Comparison of ENCODE assay signal across 25 cellular contexts in the genomic region with DNA sequence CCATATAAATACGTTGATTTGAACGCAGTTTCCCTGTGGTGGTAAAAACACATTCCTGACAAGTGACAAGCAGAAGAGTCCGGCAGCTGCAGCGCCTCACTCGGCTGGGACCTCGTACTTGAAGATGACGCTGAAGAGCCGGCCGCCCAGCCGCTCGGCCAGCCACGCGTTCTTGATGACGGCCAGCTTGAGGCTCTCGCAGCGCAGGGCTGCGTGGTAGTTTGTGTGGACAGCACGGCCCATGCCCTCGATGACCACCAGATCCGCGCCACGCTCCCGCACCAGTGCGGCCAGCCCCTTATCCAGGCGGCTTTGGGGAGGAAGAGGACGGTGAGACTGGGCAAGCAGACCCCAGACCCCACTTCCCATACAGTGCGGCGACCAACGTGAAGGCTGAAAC. TPM values are rescaled to one million over a fixed set of nuclear protein-coding genes. Genes with fewer than 3 reads are reported as not detected.
DNase-seq lines count a peak whose midpoint lies in the region; ATAC-seq, FAIRE-seq and TF ChIP-seq lines count a peak whose summit lies in the region.
"Had no signal": no experiment of that assay in that cellular context is flagged by ENCODE, and none has a peak within 500 bp of the region (broad histone marks: within the 10 kb centered on the region; RNA-seq: fewer than 3 reads in every experiment).

No MANE protein-coding gene starts in this region.

- no peak overlapping the region for H3K18ac ChIP-seq in IMR-90 (ENCODE audit: low read depth, low read length)
- H3K18ac ChIP-seq in H1 (ENCODE audit: extremely low read depth, low read length): no peak overlapping the region
- no peak overlapping the region for H3K18ac ChIP-seq in neuronal stem cell (ENCODE audit: low read length)

- no peak overlapping the region for H3K4ac ChIP-seq in IMR-90 (ENCODE audit: low read depth, low read length)
- no peak overlapping the region for H3K4ac ChIP-seq in H1 (replicated peaks; ENCODE audit: insufficient read length, low read depth, low read length)
- H3K4ac ChIP-seq in neuronal stem cell (ENCODE audit: low read length): no peak overlapping the region

- H3K27ac ChIP-seq in IMR-90 (ENCODE audit: insufficient read depth, low read length) (no peak overlapping the region), H1 (ENCODE audit: low read depth, low read length) (no peak overlapping the region), neuronal stem cell (replicated peaks; ENCODE audit: low read length) (no peak overlapping the region), GM23248 (no peak overlapping the region)
- H3K27ac ChIP-seq: BLaER1 had no signal

- H3K14ac ChIP-seq in IMR-90 (replicated peaks; ENCODE audit: low read depth, low read length) (no peak overlapping the region), H1 (ENCODE audit: insufficient read length) (no peak overlapping the region), neuronal stem cell (ENCODE audit: low read length) (no peak overlapping the region)

- CTCF ChIA-PET in IMR-90 (lab: Yijun Ruan, JAX): no interaction called here
- CTCF ChIA-PET in H1 (lab: Charles Lee; ENCODE audit: partially characterized antibody): no interaction called here

- no peaks in the 10 kb centered on the region for H3K9me2 ChIP-seq in GM23248 (ENCODE audit: insufficient read depth)

- H3K56ac ChIP-seq in IMR-90 (ENCODE audit: extremely low read depth, insufficient read depth, low read length) (no peak overlapping the region), H1 (replicated peaks; ENCODE audit: insufficient read length, low read depth, low read length) (no peak overlapping the region)

- no peaks in the 10 kb centered on the region for H3K9me1 ChIP-seq in IMR-90 (ENCODE audit: insufficient read depth, low read length)

- no peak overlapping the region for H4K5ac ChIP-seq in IMR-90 (ENCODE audit: low read depth, low read length)
- no peak overlapping the region for H4K5ac ChIP-seq in H1 (ENCODE audit: insufficient read length, low read depth, low read length)

- dilution Hi-C loops in IMR-90 (cut with HindIII; ENCODE audit: low sequenced_read_pairs, unreplicated experiment): no loop called here

- BruUV-seq in IMR-90 (replicated peaks; lab: Mats Ljungman, UMichigan): no TSS peak

- no peak overlapping the region for H2BK20ac ChIP-seq in IMR-90 (ENCODE audit: low read depth, low read length)
- H2BK20ac ChIP-seq in H1 (ENCODE audit: low read length): no peak overlapping the region

- in situ Hi-C loops in IMR-90 (cut with MboI; ENCODE audit: low sequenced_read_pairs): no loop called here
- in situ Hi-C loops in GM23248 (cut with MboI): loop anchor here (25.0 kb wide), 1 partner anchor 321 kb away; the partner anchor contains the start of gene FAAP20

- H4K91ac ChIP-seq in IMR-90 (ENCODE audit: insufficient read depth, low read depth, low read length) (no peak overlapping the region), H1 (replicated peaks; ENCODE audit: insufficient read length, low read length) (no peak overlapping the region), neuronal stem cell (ENCODE audit: low read depth, low read length, poor library complexity) (no peak overlapping the region)

- no peak overlapping the region for H2AFZ ChIP-seq in IMR-90 (replicated peaks; ENCODE audit: low read length, poor library complexity)
- no peak overlapping the region for H2AFZ ChIP-seq in H1 (ENCODE audit: low read length)
- H2AFZ ChIP-seq in neuronal stem cell (ENCODE audit: low read length): no peak overlapping the region
- no peak overlapping the region for H2AFZ ChIP-seq in GM23248

- POLR2A ChIA-PET in IMR-90 (lab: Charles Lee; ENCODE audit: unreplicated experiment) (no interaction called here), H1 (lab: Charles Lee; ENCODE audit: partially characterized antibody) (interaction anchor here (1.0 kb wide), 1 partner anchor 13 kb away, joined by 4 read pairs; no protein-coding TSS in a partner anchor)

- DNase-seq in IMR-90 (peak; percentile 58), H1 (ENCODE audit: low read depth in 1 of 2, low spot score in 2 of 2) (no peak), neuronal stem cell (ENCODE audit: low spot score) (no peak), kidney glomerular epithelial cell (lab: John Stamatoyannopoulos, UW) (no peak), GM23248 (no peak), DMS153 (lab: John Stamatoyannopoulos, UW) (no peak)
- DNase-seq: 8988T; ACHN; BE2C; C1 segment of cervical spinal cord; CD4-positive, alpha-beta memory T cell; CD4-positive, CD25-positive, alpha-beta regulatory T cell; CD8-positive, alpha-beta memory T cell; COR-L47; DMS 273 treated with DMSO at 0.1 percent for 48 hours; DMS79 treated with DMSO at 0.1 percent for 48 hours; GF-D8 had no signal

- H3K4me1 ChIP-seq in IMR-90 (ENCODE audit: control insufficient read depth, insufficient read depth, low read length): peaks cover 2% of the 10 kb centered on the region; the same call in 1 of the 2 replicates
- no peaks in the 10 kb centered on the region; a peak in 1 of 7 replicates for H3K4me1 ChIP-seq in H1 (replicated peaks in 1 of 4; ENCODE audit: control insufficient read depth in 3 of 4, insufficient read depth in 4 of 4, low read length in 3 of 4)
- no peaks in the 10 kb centered on the region for H3K4me1 ChIP-seq in neuronal stem cell (ENCODE audit: control insufficient read depth in 2 of 2, insufficient read depth in 1 of 2, low read depth in 1 of 2, low read length in 2 of 2)
- no peaks in the 10 kb centered on the region for H3K4me1 ChIP-seq in GM23248 (ENCODE audit: insufficient read depth)
- H3K4me1 ChIP-seq: BE2C had no signal

- no peak overlapping the region for H2BK15ac ChIP-seq in IMR-90 (ENCODE audit: low read depth, low read length)
- H2BK15ac ChIP-seq in H1 (ENCODE audit: low read length): no peak overlapping the region
- H2BK15ac ChIP-seq in neuronal stem cell (ENCODE audit: low read length): no peak overlapping the region

- H3K9me3 ChIP-seq in IMR-90 (ENCODE audit: control insufficient read depth, insufficient read depth, low read length) (no peaks in the 10 kb centered on the region), H1 (ENCODE audit: insufficient read depth in 2 of 2, low read depth in 1 of 2, low read length in 1 of 2) (no peaks in the 10 kb centered on the region), neuronal stem cell (replicated peaks in 1 of 2; ENCODE audit: control insufficient read depth in 2 of 2, insufficient read depth in 1 of 2, low read depth in 1 of 2, low read length in 2 of 2) (no peaks in the 10 kb centered on the region), GM23248 (ENCODE audit: low read depth) (no peaks in the 10 kb centered on the region)
- H3K9me3 ChIP-seq: BE2C, BLaER1 had no signal

- peaks cover 0 to 6% of the 10 kb centered on the region in 2 experiments; a peak in 1 of 4 replicates for H3K79me1 ChIP-seq in IMR-90 (ENCODE audit: low read depth in 1 of 2, low read length in 2 of 2)
- H3K79me1 ChIP-seq in H1 (ENCODE audit: low read depth, low read length): no peaks in the 10 kb centered on the region; the same call in 1 of the 2 replicates
- H3K79me1 ChIP-seq in neuronal stem cell (ENCODE audit: low read depth, low read length): peaks cover 7% of the 10 kb centered on the region

- H3K4me2 ChIP-seq in IMR-90 (ENCODE audit: low read depth, low read length) (no peak overlapping the region), H1 (ENCODE audit: insufficient read depth in 1 of 2, low read depth in 2 of 2, low read length in 2 of 2) (no peak overlapping the region), neuronal stem cell (ENCODE audit: insufficient read depth, low read length, poor library complexity, severe bottlenecking) (no peak overlapping the region), GM23248 (ENCODE audit: unreplicated experiment) (no peak overlapping the region)
- H3K4me2 ChIP-seq: BLaER1 had no signal

- H2AK5ac ChIP-seq in IMR-90 (ENCODE audit: low read depth, low read length): no peak overlapping the region
- no peak overlapping the region for H2AK5ac ChIP-seq in H1 (ENCODE audit: low read depth, low read length)
- no peak overlapping the region for H2AK5ac ChIP-seq in neuronal stem cell (ENCODE audit: low read depth, low read length)

- TF ChIP-seq POLR2A in IMR-90 (IDR thresholded peaks at IDR 0.05; ENCODE audit: low read depth, low read length): no peak
- TF ChIP-seq POLR2A in H1 (IDR thresholded peaks at IDR 0.05; ENCODE audit: control extremely low read depth in 1 of 2, low read depth in 2 of 2, low read length in 2 of 2): no peak

- TF ChIP-seq CTCF in IMR-90 (conservative IDR thresholded peaks at IDR 0.05; ENCODE audit: low read depth, low read length): no peak
- TF ChIP-seq CTCF in H1 (IDR thresholded peaks at IDR 0.05; ENCODE audit: control extremely low read depth in 1 of 3, insufficient read depth in 1 of 3, low read depth in 1 of 3, low read length in 3 of 3): no peak

- H3K23ac ChIP-seq in IMR-90 (ENCODE audit: low read depth, low read length) (no peak overlapping the region), H1 (ENCODE audit: insufficient read length) (no peak overlapping the region), neuronal stem cell (ENCODE audit: low read depth, low read length, poor library complexity) (peak overlapping the region; percentile 55)

- FAIRE-seq in H1 (lab: Jason Lieb, UNC): no peak
- FAIRE-seq: A204.1, G401.6, GM12891, GM19239 had no signal

- H2BK12ac ChIP-seq in H1 (ENCODE audit: low read depth, low read length): no peak overlapping the region
- H2BK12ac ChIP-seq in neuronal stem cell (ENCODE audit: low read length): no peak overlapping the region

- H3K79me2 ChIP-seq in H1 (ENCODE audit: control insufficient read depth in 1 of 2, insufficient read depth in 2 of 2, low read length in 2 of 2) (no peaks in the 10 kb centered on the region), GM23248 (ENCODE audit: insufficient read depth) (no peaks in the 10 kb centered on the region)

- H2AK9ac ChIP-seq in IMR-90 (replicated peaks; ENCODE audit: low read depth, low read length, poor library complexity): no peak overlapping the region

- no peak overlapping the region for H4K8ac ChIP-seq in IMR-90 (ENCODE audit: low read depth in 2 of 2, low read length in 2 of 2)
- no peak overlapping the region for H4K8ac ChIP-seq in H1 (ENCODE audit: extremely low read depth, insufficient read depth, low read length)
- no peak overlapping the region for H4K8ac ChIP-seq in neuronal stem cell (ENCODE audit: low read depth, low read length)

- H3K27me3 ChIP-seq in IMR-90 (ENCODE audit: control insufficient read depth, insufficient read depth, low read length): peaks cover 9% of the 10 kb centered on the region; the same call in 1 of the 2 replicates
- no peaks in the 10 kb centered on the region for H3K27me3 ChIP-seq in H1 (replicated peaks in 1 of 4; ENCODE audit: control insufficient read depth in 3 of 4, extremely low read depth in 1 of 4, insufficient read depth in 3 of 4, low read length in 3 of 4)
- no peaks in the 10 kb centered on the region for H3K27me3 ChIP-seq in neuronal stem cell (ENCODE audit: control insufficient read depth in 3 of 3, insufficient read depth in 3 of 3, low read depth in 1 of 3, low read length in 3 of 3)
- H3K27me3 ChIP-seq in GM23248 (replicated peaks; ENCODE audit: insufficient read depth): peaks cover 9% of the 10 kb centered on the region
- H3K27me3 ChIP-seq: BE2C, BLaER1 had no signal

- H3K23me2 ChIP-seq in H1 (ENCODE audit: low read depth, low read length): no peaks in the 10 kb centered on the region

- ATAC-seq in IMR-90 (ENCODE audit: low read depth): no peak

- TF ChIP-seq EP300 in H1 (IDR thresholded peaks at IDR 0.05; ENCODE audit: borderline replicate concordance in 1 of 2, low read depth in 2 of 2, low read length in 2 of 2): no peak

- no peak overlapping the region for H2BK5ac ChIP-seq in IMR-90 (ENCODE audit: low read depth, low read length, poor library complexity, severe bottlenecking)
- H2BK5ac ChIP-seq in H1 (ENCODE audit: low read depth, low read length): no peak overlapping the region; the same call in 1 of the 2 replicates
- H2BK5ac ChIP-seq in neuronal stem cell (ENCODE audit: low read length): no peak overlapping the region

- H4K20me1 ChIP-seq in IMR-90 (ENCODE audit: insufficient read depth, low read length) (peaks cover 3% of the 10 kb centered on the region; the same call in 1 of the 2 replicates), H1 (replicated peaks in 1 of 2; ENCODE audit: control insufficient read depth in 1 of 2, insufficient read depth in 2 of 2, low read length in 2 of 2) (peaks cover 6 to 18% of the 10 kb centered on the region in 2 experiments), GM23248 (ENCODE audit: insufficient read depth) (no peaks in the 10 kb centered on the region)

- H3K4me3 ChIP-seq in IMR-90 (ENCODE audit: insufficient read depth, low read depth, low read length) (no peak overlapping the region), H1 (ENCODE audit: extremely low read depth in 1 of 4, insufficient read depth in 2 of 4, low read depth in 3 of 4, low read length in 4 of 4) (no peak overlapping the region), neuronal stem cell (ENCODE audit: low read length in 2 of 2) (no peak overlapping the region), GM23248 (no peak overlapping the region)
- H3K4me3 ChIP-seq: BLaER1 had no signal

- H3K9ac ChIP-seq in IMR-90 (ENCODE audit: low read depth, low read length): no peak overlapping the region
- H3K9ac ChIP-seq in H1 (replicated peaks in 1 of 4; ENCODE audit: extremely low read depth in 1 of 4, low read depth in 3 of 4, low read length in 3 of 4): no peak overlapping the region
- H3K9ac ChIP-seq in neuronal stem cell (ENCODE audit: low read depth, low read length, poor library complexity): no peak overlapping the region
- no peak overlapping the region for H3K9ac ChIP-seq in GM23248
- H3K9ac ChIP-seq: BLaER1 had no signal

- H2BK120ac ChIP-seq in IMR-90 (ENCODE audit: low read depth, low read length) (no peak overlapping the region), H1 (replicated peaks; ENCODE audit: low read depth, low read length) (no peak overlapping the region), neuronal stem cell (ENCODE audit: low read depth, low read length) (no peak overlapping the region)

- no peaks in the 10 kb centered on the region for H3F3A ChIP-seq in GM23248 (ENCODE audit: insufficient read depth)

- peaks cover 48% of the 10 kb centered on the region for H3K36me3 ChIP-seq in IMR-90 (ENCODE audit: control insufficient read depth, insufficient read depth, low read length)
- peaks cover 8 to 38% (median 23%) of the 10 kb centered on the region in 4 experiments; a peak in 6 of 8 replicates for H3K36me3 ChIP-seq in H1 (ENCODE audit: control insufficient read depth in 2 of 4, insufficient read depth in 4 of 4, low read length in 3 of 4)
- peaks cover 48 to 66% of the 10 kb centered on the region in 2 donors for H3K36me3 ChIP-seq in neuronal stem cell (replicated peaks in 1 of 2; ENCODE audit: control insufficient read depth in 2 of 2, insufficient read depth in 2 of 2, low read length in 2 of 2)
- H3K36me3 ChIP-seq in GM23248 (ENCODE audit: low read depth): no peaks in the 10 kb centered on the region; the same call in 1 of the 2 replicates

- 64% methylated on average over 17 of the region's 29 CpGs; no CpG with 5 or more reads in 1 of the 2 experiments for WGBS in IMR-90 (ENCODE audit: extremely low coverage in 2 of 2, insufficient read length in 1 of 2), 2 experiments
- WGBS in H1 (ENCODE audit: extremely low coverage in 1 of 2, insufficient coverage in 1 of 2, insufficient read length in 1 of 2, insufficient replicate concordance in 2 of 2, low coverage in 1 of 2, low lambda C conversion rate in 2 of 2, missing lambda C conversion rate in 1 of 2), 2 experiments: 92% methylated on average over 28 of the region's 29 CpGs; no CpG with 5 or more reads in 1 of the 2 experiments
- whole genome bisulfite sequencing in neuronal stem cell (ENCODE audit: extremely low coverage in 2 of 2, insufficient read length in 2 of 2, insufficient replicate concordance in 1 of 2), 2 donors: no CpG with 5 or more reads among the region's 29 CpGs
- 96 to 98% methylated on average over 29 of the region's 29 CpGs for WGBS in GM23248 (ENCODE audit: low coverage in 1 of 2, low lambda C conversion rate in 2 of 2, missing lambda C conversion rate in 2 of 2), 2 experiments

- intact Hi-C loops in IMR-90 (cut with micrococcal nuclease): no loop called here

- TF ChIP-seq RAD21 in IMR-90 (IDR thresholded peaks at IDR 0.05; ENCODE audit: low read length) (no peak), H1 (IDR thresholded peaks at IDR 0.05 in 1 of 2, conservative IDR thresholded peaks at IDR 0.05 in 1 of 2; ENCODE audit: low read depth in 2 of 2, low read length in 2 of 2) (no peak)

RNA-seq across cellular contexts. Expression of gene PANK4, which starts 17.6 kb away (rescaled TPM):
- total RNA-seq in IMR-90 (2012; rRNA removed): 14.0 and 15.3 TPM in 2 replicates
- polyA plus RNA-seq in IMR-90 (2012; rRNA removed) (18.5 and 23.3 TPM in 2 replicates), H1 (2011; rRNA removed) (20.1 and 24.4 TPM in 2 replicates), GM23248 (2016; fragmentation: Nextera tagmentation; extraction: Ambion mirVana) (15.5 and 18.0 TPM in 2 replicates)
- 18.5 and 21.4 TPM in 2 replicates for polyA plus RNA-seq in IMR-90 (2012; cell fraction: cytosol; rRNA removed)
- 113 and 229 TPM in 2 replicates for polyA plus RNA-seq in IMR-90 (2012; cell fraction: nucleus; rRNA removed; ENCODE audit: low replicate concordance)
- total RNA-seq in H1 (2021; fragmentation: NEBNext Ultra II Directional; extraction: Animal tissue kit (Norgen Biotek cat#: 25700)): 29.7 and 35.4 TPM in 2 replicates
- 24.0 TPM for polyA plus RNA-seq in H1 (2011; cell fraction: cytosol; rRNA removed)
- 110 TPM for polyA plus RNA-seq in H1 (2011; cell fraction: nucleus; rRNA removed)
- 20.2 to 27.0 TPM (median 21.6 TPM) in 4 replicates for polyA plus RNA-seq in H1 (2012, experiment 1 of 2)
- polyA plus RNA-seq in H1 (2012, experiment 2 of 2): 14.8 TPM
- 12.0 TPM for polyA plus RNA-seq in H1 (2013, experiment 1 of 2)
- polyA plus RNA-seq in H1 (2013, experiment 2 of 2): 11.1 TPM
- 24.4 and 25.4 TPM in 2 replicates for polyA minus RNA-seq in H1 (2011; rRNA and poly(A)+ RNA removed)
- polyA minus RNA-seq in H1 (2011; cell fraction: cytosol; rRNA and poly(A)+ RNA removed): 24.7 TPM
- 116 TPM for polyA minus RNA-seq in H1 (2011; cell fraction: nucleus; rRNA and poly(A)+ RNA removed)
- 23.5 TPM for polyA plus RNA-seq in neuronal stem cell (2013, experiment 1 of 2)
- polyA plus RNA-seq in neuronal stem cell (2013, experiment 2 of 2): 22.7 TPM
- 29.7 and 35.5 TPM in 2 replicates for total RNA-seq in GM23248 (2014; rRNA removed; shearing (Covaris generic))

RNA-seq across cellular contexts. Expression of gene HES5, which starts 21.3 kb away (rescaled TPM):
- total RNA-seq in IMR-90 (2012; rRNA removed): not detected in 2 replicates
- polyA plus RNA-seq in IMR-90 (2012; rRNA removed) (not detected in 2 replicates), H1 (2011; rRNA removed) (0.08 TPM in 1 of 2 replicates, not detected in the other), GM23248 (2016; fragmentation: Nextera tagmentation; extraction: Ambion mirVana) (not detected in 2 replicates)
- 0.08 TPM in 1 of 2 replicates, not detected in the other for polyA plus RNA-seq in IMR-90 (2012; cell fraction: cytosol; rRNA removed)
- polyA plus RNA-seq in IMR-90 (2012; cell fraction: nucleus; rRNA removed; ENCODE audit: low replicate concordance): 0.22 and 0.33 TPM in 2 replicates
- 0.22 and 0.25 TPM in 2 replicates for total RNA-seq in H1 (2021; fragmentation: NEBNext Ultra II Directional; extraction: Animal tissue kit (Norgen Biotek cat#: 25700))
- polyA plus RNA-seq in H1 (2011; cell fraction: cytosol; rRNA removed): 0.05 TPM
- polyA plus RNA-seq in H1 (2011; cell fraction: nucleus; rRNA removed): 0.17 TPM
- 0.13 to 0.29 TPM in 2 of 4 replicates, not detected in the others for polyA plus RNA-seq in H1 (2012, experiment 1 of 2)
- polyA plus RNA-seq in H1 (2012, experiment 2 of 2): 0.13 TPM
- polyA plus RNA-seq in H1 (2013, experiment 1 of 2): 0.04 TPM
- 0.04 TPM for polyA plus RNA-seq in H1 (2013, experiment 2 of 2)
- 0.28 TPM in 1 of 2 replicates, not detected in the other for polyA minus RNA-seq in H1 (2011; rRNA and poly(A)+ RNA removed)
- not detected for polyA minus RNA-seq in H1 (2011; cell fraction: cytosol; rRNA and poly(A)+ RNA removed)
- not detected for polyA minus RNA-seq in H1 (2011; cell fraction: nucleus; rRNA and poly(A)+ RNA removed)
- 208 TPM for polyA plus RNA-seq in neuronal stem cell (2013, experiment 1 of 2)
- polyA plus RNA-seq in neuronal stem cell (2013, experiment 2 of 2): 209 TPM
- total RNA-seq in GM23248 (2014; rRNA removed; shearing (Covaris generic)): 1.1 TPM in 1 of 2 replicates, not detected in the other
- total RNA-seq: A673; CD4-positive, alpha-beta memory T cell; CD4-positive, CD25-positive, alpha-beta regulatory T cell; CD8-positive, alpha-beta memory T cell had no signal
- polyA plus RNA-seq: AG04450; CD14-positive monocyte; CD4-positive, alpha-beta memory T cell; CD4-positive, CD25-positive, alpha-beta regulatory T cell; CD8-positive, alpha-beta memory T cell had no signal

RNA-seq across cellular contexts. Expression of gene PLCH2, which starts 32.7 kb away (rescaled TPM):
- 0.18 and 0.28 TPM in 2 replicates for total RNA-seq in IMR-90 (2012; rRNA removed)
- polyA plus RNA-seq in IMR-90 (2012; rRNA removed) (1.9 and 2.4 TPM in 2 replicates), H1 (2011; rRNA removed) (0.14 TPM in 2 replicates), GM23248 (2016; fragmentation: Nextera tagmentation; extraction: Ambion mirVana) (not detected in 2 replicates)
- 1.4 and 2.4 TPM in 2 replicates for polyA plus RNA-seq in IMR-90 (2012; cell fraction: cytosol; rRNA removed)
- 7.8 and 21.5 TPM in 2 replicates for polyA plus RNA-seq in IMR-90 (2012; cell fraction: nucleus; rRNA removed; ENCODE audit: low replicate concordance)
- total RNA-seq in H1 (2021; fragmentation: NEBNext Ultra II Directional; extraction: Animal tissue kit (Norgen Biotek cat#: 25700)): 0.19 TPM in 2 replicates
- 0.12 TPM for polyA plus RNA-seq in H1 (2011; cell fraction: cytosol; rRNA removed)
- polyA plus RNA-seq in H1 (2011; cell fraction: nucleus; rRNA removed): 0.54 TPM
- polyA plus RNA-seq in H1 (2012, experiment 1 of 2): 0.06 to 0.16 TPM (median 0.14 TPM) in 4 replicates
- 0.07 TPM for polyA plus RNA-seq in H1 (2012, experiment 2 of 2)
- 0.10 TPM for polyA plus RNA-seq in H1 (2013, experiment 1 of 2)
- 0.07 TPM for polyA plus RNA-seq in H1 (2013, experiment 2 of 2)
- 0.05 and 0.16 TPM in 2 replicates for polyA minus RNA-seq in H1 (2011; rRNA and poly(A)+ RNA removed)
- polyA minus RNA-seq in H1 (2011; cell fraction: cytosol; rRNA and poly(A)+ RNA removed): not detected
- polyA minus RNA-seq in H1 (2011; cell fraction: nucleus; rRNA and poly(A)+ RNA removed): 0.30 TPM
- 4.2 TPM for polyA plus RNA-seq in neuronal stem cell (2013, experiment 1 of 2)
- 4.0 TPM for polyA plus RNA-seq in neuronal stem cell (2013, experiment 2 of 2)
- total RNA-seq in GM23248 (2014; rRNA removed; shearing (Covaris generic)): 0.13 TPM in 1 of 2 replicates, not detected in the other
- total RNA-seq: A673 had no signal
- polyA plus RNA-seq: CD14-positive monocyte had no signal

RNA-seq across cellular contexts. Expression of gene TNFRSF14, which starts 47.4 kb away (rescaled TPM):
- total RNA-seq in IMR-90 (2012; rRNA removed): 1.3 and 1.7 TPM in 2 replicates
- polyA plus RNA-seq in IMR-90 (2012; rRNA removed): 4.2 and 4.6 TPM in 2 replicates
- 3.1 and 5.7 TPM in 2 replicates for polyA plus RNA-seq in IMR-90 (2012; cell fraction: cytosol; rRNA removed)
- 32.3 and 65.2 TPM in 2 replicates for polyA plus RNA-seq in IMR-90 (2012; cell fraction: nucleus; rRNA removed; ENCODE audit: low replicate concordance)
- 0.50 and 0.65 TPM in 2 replicates for total RNA-seq in H1 (2021; fragmentation: NEBNext Ultra II Directional; extraction: Animal tissue kit (Norgen Biotek cat#: 25700))
- 0.13 and 0.36 TPM in 2 replicates for polyA plus RNA-seq in H1 (2011; rRNA removed)
- polyA plus RNA-seq in H1 (2011; cell fraction: cytosol; rRNA removed): 0.43 TPM
- 1.1 TPM for polyA plus RNA-seq in H1 (2011; cell fraction: nucleus; rRNA removed)
- 0.17 to 0.35 TPM (median 0.24 TPM) in 3 of 4 replicates, not detected in the other for polyA plus RNA-seq in H1 (2012, experiment 1 of 2)
- polyA plus RNA-seq in H1 (2012, experiment 2 of 2): not detected
- 0.08 TPM for polyA plus RNA-seq in H1 (2013, experiment 1 of 2)
- polyA plus RNA-seq in H1 (2013, experiment 2 of 2): 0.09 TPM
- 0.22 and 0.32 TPM in 2 replicates for polyA minus RNA-seq in H1 (2011; rRNA and poly(A)+ RNA removed)
- polyA minus RNA-seq in H1 (2011; cell fraction: cytosol; rRNA and poly(A)+ RNA removed): not detected
- polyA minus RNA-seq in H1 (2011; cell fraction: nucleus; rRNA and poly(A)+ RNA removed): 1.5 TPM
- 1.1 TPM for polyA plus RNA-seq in neuronal stem cell (2013, experiment 1 of 2)
- polyA plus RNA-seq in neuronal stem cell (2013, experiment 2 of 2): 1.3 TPM
- total RNA-seq in GM23248 (2014; rRNA removed; shearing (Covaris generic)): 4.7 and 13.3 TPM in 2 replicates
- 7.8 and 7.9 TPM in 2 replicates for polyA plus RNA-seq in GM23248 (2016; fragmentation: Nextera tagmentation; extraction: Ambion mirVana)
